ENCODE assay signal across 1 cellular context in genomic region chr2:73000808-73001570, GRCh38.
TF ChIP-seq lines count a peak whose summit lies in the region.

No MANE protein-coding gene starts in this region.

TF ChIP-seq in HepG2, 621 proteins besides CTCF, POLR2A, EP300 and RAD21 (continued from another document and continues in another):
- TF ChIP-seq ZNF644 (CRISPR knock-in tag; IDR thresholded peaks at IDR 0.05; ENCODE audit: low read depth), result peak; percentile 96
- no peak for TF ChIP-seq AGO1 (IDR thresholded peaks at IDR 0.05; ENCODE audit: low read depth, low read length, poor library complexity, severe bottlenecking)
- TF ChIP-seq, protein P1, sequence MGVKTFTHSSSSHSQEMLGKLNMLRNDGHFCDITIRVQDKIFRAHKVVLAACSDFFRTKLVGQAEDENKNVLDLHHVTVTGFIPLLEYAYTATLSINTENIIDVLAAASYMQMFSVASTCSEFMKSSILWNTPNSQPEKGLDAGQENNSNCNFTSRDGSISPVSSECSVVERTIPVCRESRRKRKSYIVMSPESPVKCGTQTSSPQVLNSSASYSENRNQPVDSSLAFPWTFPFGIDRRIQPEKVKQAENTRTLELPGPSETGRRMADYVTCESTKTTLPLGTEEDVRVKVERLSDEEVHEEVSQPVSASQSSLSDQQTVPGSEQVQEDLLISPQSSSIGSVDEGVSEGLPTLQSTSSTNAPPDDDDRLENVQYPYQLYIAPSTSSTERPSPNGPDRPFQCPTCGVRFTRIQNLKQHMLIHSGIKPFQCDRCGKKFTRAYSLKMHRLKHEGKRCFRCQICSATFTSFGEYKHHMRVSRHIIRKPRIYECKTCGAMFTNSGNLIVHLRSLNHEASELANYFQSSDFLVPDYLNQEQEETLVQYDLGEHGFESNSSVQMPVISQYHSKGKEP (CRISPR knock-in tag; IDR thresholded peaks at IDR 0.05), result no peak
- no peak for TF ChIP-seq ZFP36L2 (CRISPR knock-in tag; IDR thresholded peaks at IDR 0.05)
- no peak for TF ChIP-seq TEAD2 (CRISPR knock-in tag; IDR thresholded peaks at IDR 0.05)
- no peak for TF ChIP-seq ZNF674 (CRISPR knock-in tag; IDR thresholded peaks at IDR 0.05; ENCODE audit: low read depth)
- TF ChIP-seq ZNF510 (CRISPR knock-in tag; IDR thresholded peaks at IDR 0.05; ENCODE audit: low read depth), result 0 out of 2 replicates have a peak, but pooled peaks have one; percentile 82
- no peak for TF ChIP-seq ZNF615 (CRISPR knock-in tag; IDR thresholded peaks at IDR 0.05; ENCODE audit: borderline replicate concordance)
- TF ChIP-seq MEIS1 (CRISPR knock-in tag; IDR thresholded peaks at IDR 0.05; ENCODE audit: borderline replicate concordance), result peak; percentile 97; the same call in 1 of the 2 replicates
- TF ChIP-seq PHF8 (CRISPR knock-in tag; IDR thresholded peaks at IDR 0.05), result no peak
- TF ChIP-seq ZNF24 (IDR thresholded peaks at IDR 0.05), result no peak
- TF ChIP-seq, protein P2, sequence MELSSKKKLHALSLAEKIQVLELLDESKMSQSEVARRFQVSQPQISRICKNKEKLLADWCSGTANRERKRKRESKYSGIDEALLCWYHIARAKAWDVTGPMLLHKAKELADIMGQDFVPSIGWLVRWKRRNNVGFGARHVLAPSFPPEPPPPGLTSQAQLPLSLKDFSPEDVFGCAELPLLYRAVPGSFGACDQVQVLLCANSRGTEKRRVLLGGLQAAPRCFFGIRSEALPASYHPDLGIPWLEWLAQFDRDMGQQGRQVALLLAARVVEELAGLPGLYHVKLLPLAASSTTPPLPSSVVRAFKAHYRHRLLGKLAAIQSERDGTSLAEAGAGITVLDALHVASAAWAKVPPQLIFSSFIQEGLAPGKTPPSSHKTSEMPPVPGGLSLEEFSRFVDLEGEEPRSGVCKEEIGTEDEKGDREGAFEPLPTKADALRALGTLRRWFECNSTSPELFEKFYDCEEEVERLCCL (CRISPR knock-in tag; IDR thresholded peaks at IDR 0.05; ENCODE audit: borderline replicate concordance), result peak; percentile 89; the same call in 1 of the 2 replicates
- peak; percentile 89; the same call in 1 of the 2 replicates for TF ChIP-seq ZNF556 (CRISPR knock-in tag; IDR thresholded peaks at IDR 0.05; ENCODE audit: borderline replicate concordance)
- TF ChIP-seq ZNF34 (CRISPR knock-in tag; IDR thresholded peaks at IDR 0.05; ENCODE audit: borderline replicate concordance), result no peak
- TF ChIP-seq, protein P3, sequence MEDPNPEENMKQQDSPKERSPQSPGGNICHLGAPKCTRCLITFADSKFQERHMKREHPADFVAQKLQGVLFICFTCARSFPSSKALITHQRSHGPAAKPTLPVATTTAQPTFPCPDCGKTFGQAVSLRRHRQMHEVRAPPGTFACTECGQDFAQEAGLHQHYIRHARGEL (CRISPR knock-in tag; IDR thresholded peaks at IDR 0.05), result 0 out of 2 replicates have a peak, but pooled peaks have one; percentile 17
- 0 out of 2 replicates have a peak, but pooled peaks have one; percentile 64 for TF ChIP-seq ZNF766 (CRISPR knock-in tag; IDR thresholded peaks at IDR 0.05; ENCODE audit: borderline replicate concordance)
- TF ChIP-seq, protein P4, sequence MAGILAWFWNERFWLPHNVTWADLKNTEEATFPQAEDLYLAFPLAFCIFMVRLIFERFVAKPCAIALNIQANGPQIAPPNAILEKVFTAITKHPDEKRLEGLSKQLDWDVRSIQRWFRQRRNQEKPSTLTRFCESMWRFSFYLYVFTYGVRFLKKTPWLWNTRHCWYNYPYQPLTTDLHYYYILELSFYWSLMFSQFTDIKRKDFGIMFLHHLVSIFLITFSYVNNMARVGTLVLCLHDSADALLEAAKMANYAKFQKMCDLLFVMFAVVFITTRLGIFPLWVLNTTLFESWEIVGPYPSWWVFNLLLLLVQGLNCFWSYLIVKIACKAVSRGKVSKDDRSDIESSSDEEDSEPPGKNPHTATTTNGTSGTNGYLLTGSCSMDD (CRISPR knock-in tag; IDR thresholded peaks at IDR 0.05), result no peak
- TF ChIP-seq RELA (CRISPR knock-in tag; IDR thresholded peaks at IDR 0.05), result no peak
- TF ChIP-seq ZNF567 (CRISPR knock-in tag; IDR thresholded peaks at IDR 0.05; ENCODE audit: borderline replicate concordance), result 0 out of 2 replicates have a peak, but pooled peaks have one; percentile 44
- no peak for TF ChIP-seq MLLT10 (CRISPR knock-in tag; IDR thresholded peaks at IDR 0.05)
- TF ChIP-seq SOX13 (IDR thresholded peaks at IDR 0.05), result no peak
- TF ChIP-seq SOX13 (CRISPR knock-in tag; conservative IDR thresholded peaks at IDR 0.05 in 1 of 2, IDR thresholded peaks at IDR 0.05 in 1 of 2), result peak in 1 of 2 experiments; percentile 78; a peak in 2 of 4 replicates
- no peak for TF ChIP-seq ZNF660 (CRISPR knock-in tag; IDR thresholded peaks at IDR 0.05; ENCODE audit: borderline replicate concordance, low read depth)
- TF ChIP-seq ZBTB38 (CRISPR knock-in tag; IDR thresholded peaks at IDR 0.05), result peak; percentile 70
- TF ChIP-seq NKX3-1 (CRISPR knock-in tag; IDR thresholded peaks at IDR 0.05), result no peak
- TF ChIP-seq CHD2 (IDR thresholded peaks at IDR 0.05; ENCODE audit: low read depth, low read length), result peak; percentile 51; the same call in 1 of the 2 replicates
- TF ChIP-seq ZNF547 (CRISPR knock-in tag; IDR thresholded peaks at IDR 0.05), result peak; percentile 36; the same call in 1 of the 2 replicates
- peak; percentile 79; the same call in 1 of the 2 replicates for TF ChIP-seq FOXC1 (CRISPR knock-in tag; IDR thresholded peaks at IDR 0.05; ENCODE audit: borderline replicate concordance)
- TF ChIP-seq ZNF784 (CRISPR knock-in tag; IDR thresholded peaks at IDR 0.05; ENCODE audit: borderline replicate concordance), result peak; percentile 89
- no peak for TF ChIP-seq ZSCAN22 (CRISPR knock-in tag; IDR thresholded peaks at IDR 0.05)
- TF ChIP-seq IRF1 (CRISPR knock-in tag; IDR thresholded peaks at IDR 0.05; ENCODE audit: low read depth), result no peak
- TF ChIP-seq ZFP41 (CRISPR knock-in tag; IDR thresholded peaks at IDR 0.05; ENCODE audit: borderline replicate concordance), result no peak
- TF ChIP-seq HOXA5 (CRISPR knock-in tag; IDR thresholded peaks at IDR 0.05), result peak; percentile 88
- TF ChIP-seq FOXJ3 (CRISPR knock-in tag; IDR thresholded peaks at IDR 0.05; ENCODE audit: borderline replicate concordance), result peak; percentile 79; the same call in 1 of the 2 replicates
- TF ChIP-seq ZNF20 (CRISPR knock-in tag; IDR thresholded peaks at IDR 0.05), result no peak
- TF ChIP-seq ZFY (CRISPR knock-in tag; IDR thresholded peaks at IDR 0.05), result peak; percentile 54
- TF ChIP-seq, protein P5, sequence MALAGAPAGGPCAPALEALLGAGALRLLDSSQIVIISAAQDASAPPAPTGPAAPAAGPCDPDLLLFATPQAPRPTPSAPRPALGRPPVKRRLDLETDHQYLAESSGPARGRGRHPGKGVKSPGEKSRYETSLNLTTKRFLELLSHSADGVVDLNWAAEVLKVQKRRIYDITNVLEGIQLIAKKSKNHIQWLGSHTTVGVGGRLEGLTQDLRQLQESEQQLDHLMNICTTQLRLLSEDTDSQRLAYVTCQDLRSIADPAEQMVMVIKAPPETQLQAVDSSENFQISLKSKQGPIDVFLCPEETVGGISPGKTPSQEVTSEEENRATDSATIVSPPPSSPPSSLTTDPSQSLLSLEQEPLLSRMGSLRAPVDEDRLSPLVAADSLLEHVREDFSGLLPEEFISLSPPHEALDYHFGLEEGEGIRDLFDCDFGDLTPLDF (CRISPR knock-in tag; IDR thresholded peaks at IDR 0.05), result no peak
- TF ChIP-seq CC2D1A (CRISPR knock-in tag; IDR thresholded peaks at IDR 0.05), result peak; percentile 88; the same call in 1 of the 2 replicates
- TF ChIP-seq PITX1 (CRISPR knock-in tag; IDR thresholded peaks at IDR 0.05), result peak; percentile 85
- TF ChIP-seq ZNF224 (CRISPR knock-in tag; IDR thresholded peaks at IDR 0.05), result peak; percentile 36; the same call in 1 of the 2 replicates
- no peak for TF ChIP-seq SP2 (CRISPR knock-in tag; IDR thresholded peaks at IDR 0.05)
- peak; percentile 80 for TF ChIP-seq ARNT2 (CRISPR knock-in tag; IDR thresholded peaks at IDR 0.05; ENCODE audit: low read depth)
- TF ChIP-seq, protein P6, sequence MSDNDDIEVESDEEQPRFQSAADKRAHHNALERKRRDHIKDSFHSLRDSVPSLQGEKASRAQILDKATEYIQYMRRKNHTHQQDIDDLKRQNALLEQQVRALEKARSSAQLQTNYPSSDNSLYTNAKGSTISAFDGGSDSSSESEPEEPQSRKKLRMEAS (IDR thresholded peaks at IDR 0.05), result peak; percentile 98
- TF ChIP-seq PAWR (CRISPR knock-in tag; IDR thresholded peaks at IDR 0.05; ENCODE audit: borderline replicate concordance), result no peak
- TF ChIP-seq, protein P7, sequence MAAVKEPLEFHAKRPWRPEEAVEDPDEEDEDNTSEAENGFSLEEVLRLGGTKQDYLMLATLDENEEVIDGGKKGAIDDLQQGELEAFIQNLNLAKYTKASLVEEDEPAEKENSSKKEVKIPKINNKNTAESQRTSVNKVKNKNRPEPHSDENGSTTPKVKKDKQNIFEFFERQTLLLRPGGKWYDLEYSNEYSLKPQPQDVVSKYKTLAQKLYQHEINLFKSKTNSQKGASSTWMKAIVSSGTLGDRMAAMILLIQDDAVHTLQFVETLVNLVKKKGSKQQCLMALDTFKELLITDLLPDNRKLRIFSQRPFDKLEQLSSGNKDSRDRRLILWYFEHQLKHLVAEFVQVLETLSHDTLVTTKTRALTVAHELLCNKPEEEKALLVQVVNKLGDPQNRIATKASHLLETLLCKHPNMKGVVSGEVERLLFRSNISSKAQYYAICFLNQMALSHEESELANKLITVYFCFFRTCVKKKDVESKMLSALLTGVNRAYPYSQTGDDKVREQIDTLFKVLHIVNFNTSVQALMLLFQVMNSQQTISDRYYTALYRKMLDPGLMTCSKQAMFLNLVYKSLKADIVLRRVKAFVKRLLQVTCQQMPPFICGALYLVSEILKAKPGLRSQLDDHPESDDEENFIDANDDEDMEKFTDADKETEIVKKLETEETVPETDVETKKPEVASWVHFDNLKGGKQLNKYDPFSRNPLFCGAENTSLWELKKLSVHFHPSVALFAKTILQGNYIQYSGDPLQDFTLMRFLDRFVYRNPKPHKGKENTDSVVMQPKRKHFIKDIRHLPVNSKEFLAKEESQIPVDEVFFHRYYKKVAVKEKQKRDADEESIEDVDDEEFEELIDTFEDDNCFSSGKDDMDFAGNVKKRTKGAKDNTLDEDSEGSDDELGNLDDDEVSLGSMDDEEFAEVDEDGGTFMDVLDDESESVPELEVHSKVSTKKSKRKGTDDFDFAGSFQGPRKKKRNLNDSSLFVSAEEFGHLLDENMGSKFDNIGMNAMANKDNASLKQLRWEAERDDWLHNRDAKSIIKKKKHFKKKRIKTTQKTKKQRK (IDR thresholded peaks at IDR 0.05; ENCODE audit: low read length), result no peak
- TF ChIP-seq GZF1 (CRISPR knock-in tag; IDR thresholded peaks at IDR 0.05), result no peak
- TF ChIP-seq, protein P8, sequence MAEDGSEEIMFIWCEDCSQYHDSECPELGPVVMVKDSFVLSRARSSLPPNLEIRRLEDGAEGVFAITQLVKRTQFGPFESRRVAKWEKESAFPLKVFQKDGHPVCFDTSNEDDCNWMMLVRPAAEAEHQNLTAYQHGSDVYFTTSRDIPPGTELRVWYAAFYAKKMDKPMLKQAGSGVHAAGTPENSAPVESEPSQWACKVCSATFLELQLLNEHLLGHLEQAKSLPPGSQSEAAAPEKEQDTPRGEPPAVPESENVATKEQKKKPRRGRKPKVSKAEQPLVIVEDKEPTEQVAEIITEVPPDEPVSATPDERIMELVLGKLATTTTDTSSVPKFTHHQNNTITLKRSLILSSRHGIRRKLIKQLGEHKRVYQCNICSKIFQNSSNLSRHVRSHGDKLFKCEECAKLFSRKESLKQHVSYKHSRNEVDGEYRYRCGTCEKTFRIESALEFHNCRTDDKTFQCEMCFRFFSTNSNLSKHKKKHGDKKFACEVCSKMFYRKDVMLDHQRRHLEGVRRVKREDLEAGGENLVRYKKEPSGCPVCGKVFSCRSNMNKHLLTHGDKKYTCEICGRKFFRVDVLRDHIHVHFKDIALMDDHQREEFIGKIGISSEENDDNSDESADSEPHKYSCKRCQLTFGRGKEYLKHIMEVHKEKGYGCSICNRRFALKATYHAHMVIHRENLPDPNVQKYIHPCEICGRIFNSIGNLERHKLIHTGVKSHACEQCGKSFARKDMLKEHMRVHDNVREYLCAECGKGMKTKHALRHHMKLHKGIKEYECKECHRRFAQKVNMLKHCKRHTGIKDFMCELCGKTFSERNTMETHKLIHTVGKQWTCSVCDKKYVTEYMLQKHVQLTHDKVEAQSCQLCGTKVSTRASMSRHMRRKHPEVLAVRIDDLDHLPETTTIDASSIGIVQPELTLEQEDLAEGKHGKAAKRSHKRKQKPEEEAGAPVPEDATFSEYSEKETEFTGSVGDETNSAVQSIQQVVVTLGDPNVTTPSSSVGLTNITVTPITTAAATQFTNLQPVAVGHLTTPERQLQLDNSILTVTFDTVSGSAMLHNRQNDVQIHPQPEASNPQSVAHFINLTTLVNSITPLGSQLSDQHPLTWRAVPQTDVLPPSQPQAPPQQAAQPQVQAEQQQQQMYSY (CRISPR knock-in tag; IDR thresholded peaks at IDR 0.05), result no peak; the same call in 1 of the 2 replicates
- TF ChIP-seq IKZF4 (CRISPR knock-in tag; IDR thresholded peaks at IDR 0.05; ENCODE audit: borderline replicate concordance, low read depth, not compliant biosample characterization), result no peak
- TF ChIP-seq ZFAT (CRISPR knock-in tag; conservative IDR thresholded peaks at IDR 0.05), result no peak
- no peak for TF ChIP-seq NFE2 (CRISPR knock-in tag; IDR thresholded peaks at IDR 0.05)
- TF ChIP-seq ZBTB42 (CRISPR knock-in tag; IDR thresholded peaks at IDR 0.05), result no peak
- TF ChIP-seq, protein P9, sequence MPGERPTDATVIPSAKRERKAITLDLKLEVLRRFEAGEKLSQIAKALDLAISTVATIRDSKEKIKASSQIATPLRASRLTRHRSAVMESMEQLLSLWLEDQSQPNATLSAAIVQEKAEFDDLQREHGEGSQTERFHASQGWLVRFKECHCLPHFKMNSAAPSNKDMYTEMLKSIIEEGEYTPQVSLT (CRISPR knock-in tag; IDR thresholded peaks at IDR 0.05; ENCODE audit: borderline replicate concordance, low read depth), result no peak
- TF ChIP-seq ZNF598 (CRISPR knock-in tag; IDR thresholded peaks at IDR 0.05; ENCODE audit: borderline replicate concordance), result 0 out of 2 replicates have a peak, but pooled peaks have one; percentile 76
- TF ChIP-seq ATRX (CRISPR knock-in tag; IDR thresholded peaks at IDR 0.05; ENCODE audit: borderline replicate concordance), result no peak
- TF ChIP-seq ARID2 (CRISPR knock-in tag; IDR thresholded peaks at IDR 0.05; ENCODE audit: borderline replicate concordance), result no peak
- TF ChIP-seq ZNF878 (CRISPR knock-in tag; IDR thresholded peaks at IDR 0.05), result no peak
- TF ChIP-seq NCOR1 (IDR thresholded peaks at IDR 0.05; ENCODE audit: borderline replicate concordance, low read length), result peak; percentile 98
- TF ChIP-seq SIX4 (CRISPR knock-in tag; IDR thresholded peaks at IDR 0.05), result no peak; the same call in 1 of the 2 replicates
- no peak for TF ChIP-seq CBX1 (IDR thresholded peaks at IDR 0.05; ENCODE audit: low read depth)
